Comparison of ENCODE assay signal across 9 cellular contexts in the genomic region with DNA sequence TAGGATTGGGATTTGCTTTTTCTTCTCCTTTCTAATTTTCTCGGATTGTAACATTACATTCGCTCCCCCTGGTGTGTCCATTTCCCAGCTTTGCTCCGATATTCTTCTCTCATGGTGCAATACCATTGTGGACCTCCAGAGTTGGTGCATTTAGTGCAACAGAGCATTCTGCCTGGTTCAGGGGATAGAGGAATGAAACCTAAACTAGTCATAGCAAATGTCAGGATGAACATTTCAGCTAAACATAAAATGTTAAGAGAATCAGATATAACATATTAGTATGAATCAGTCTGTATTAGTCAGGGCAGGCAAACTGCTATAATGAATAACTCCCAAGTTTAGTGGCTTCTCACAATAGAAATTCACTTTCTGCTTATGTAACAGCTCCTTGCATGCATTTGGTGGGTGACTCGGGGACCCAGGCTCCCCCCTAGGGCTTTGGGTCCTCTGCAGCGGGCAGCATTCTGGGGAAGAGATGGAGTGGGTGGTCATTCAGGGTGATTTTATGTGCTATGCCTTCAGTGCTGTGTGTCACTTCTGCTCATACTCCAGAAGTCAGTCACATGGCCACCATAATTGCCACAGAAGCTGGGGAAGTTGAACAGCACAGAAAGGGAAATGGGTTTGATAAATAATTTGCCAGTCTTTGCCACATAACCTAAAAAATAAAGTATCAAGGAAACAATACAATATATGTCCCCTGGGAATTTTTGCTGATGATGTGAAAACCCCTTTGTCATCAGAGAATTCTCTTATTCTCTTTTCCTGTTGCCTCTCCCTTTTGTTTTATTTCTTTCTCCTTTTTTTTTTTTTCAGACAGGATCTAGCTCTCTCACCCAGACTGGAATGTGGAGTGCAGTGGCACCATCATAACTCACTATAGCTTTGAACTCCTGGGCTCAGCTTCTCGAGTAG.
DNase-seq lines count a peak whose midpoint lies in the region; ATAC-seq and TF ChIP-seq lines count a peak whose summit lies in the region.
"Had no signal": no experiment of that assay in that cellular context is flagged by ENCODE, and none has a peak within 500 bp of the region (broad histone marks: within the 10 kb centered on the region; RNA-seq: fewer than 3 reads in every experiment).

No MANE protein-coding gene starts in this region.

- peak; percentile 17 to 18 for TF ChIP-seq CTCF in tibial artery (IDR thresholded peaks at IDR 0.05)

- peak; percentile 29 for ATAC-seq in activated naive CD8-positive, alpha-beta T cell treated with anti-CD3 and anti-CD28 coated beads, Interleukin-2, amount 50 U/mL, for 24 hours
- ATAC-seq in GM18498 (IDR thresholded peaks at IDR 0.05; ENCODE audit: unreplicated experiment) = no peak
- ATAC-seq in HG03460 (IDR thresholded peaks at IDR 0.05; ENCODE audit: unreplicated experiment) = no peak

- no peak for DNase-seq in activated naive CD8-positive, alpha-beta T cell treated with anti-CD3 and anti-CD28 coated beads, Interleukin-2, amount 50 U/mL, for 24 hours
- no peak for DNase-seq in activated naive CD8-positive, alpha-beta T cell treated with anti-CD3 and anti-CD28 coated beads for 36 hours
- peak; percentile 1 for DNase-seq in OCI-M1 (lab: John Stamatoyannopoulos, UW)
- DNase-seq in fibroblast of peridontal ligament (ENCODE audit: extremely low read depth) = peak; percentile 30
- peak in 1 of 2 donors; percentile 39 for DNase-seq in tibial artery
- DNase-seq in DMS153 treated with DMSO at 0.1 percent for 48 hours (lab: John Stamatoyannopoulos, UW; ENCODE audit: unreplicated experiment) = no peak
- DNase-seq: ovary had no signal

- H3K36me3 ChIP-seq in tibial artery = no peaks in the 10 kb centered on the region
- H3K36me3 ChIP-seq: ovary had no signal

- no peaks in the 10 kb centered on the region for H3K9me3 Mint-ChIP-seq in activated naive CD8-positive, alpha-beta T cell treated with anti-CD3 and anti-CD28 coated beads, Interleukin-2, amount 50 U/mL, for 24 hours
- H3K9me3 Mint-ChIP-seq in activated naive CD8-positive, alpha-beta T cell treated with anti-CD3 and anti-CD28 coated beads for 36 hours = no peaks in the 10 kb centered on the region

- H3K4me3 ChIP-seq in tibial artery = no peak overlapping the region
- H3K4me3 ChIP-seq: ovary had no signal

- no peaks in the 10 kb centered on the region for H3K36me3 Mint-ChIP-seq in activated naive CD8-positive, alpha-beta T cell treated with anti-CD3 and anti-CD28 coated beads, Interleukin-2, amount 50 U/mL, for 24 hours (ENCODE audit: low read depth)
- no peaks in the 10 kb centered on the region for H3K36me3 Mint-ChIP-seq in activated naive CD8-positive, alpha-beta T cell treated with anti-CD3 and anti-CD28 coated beads for 36 hours

- H3K27ac Mint-ChIP-seq in activated naive CD8-positive, alpha-beta T cell treated with anti-CD3 and anti-CD28 coated beads, Interleukin-2, amount 50 U/mL, for 24 hours = peak overlapping the region; percentile 47
- no peak overlapping the region for H3K27ac Mint-ChIP-seq in activated naive CD8-positive, alpha-beta T cell treated with anti-CD3 and anti-CD28 coated beads for 36 hours

- intact Hi-C loops in tibial artery (cut with DNase I; ENCODE audit: low total_unique reads) = no loop called here

- peaks cover 0 to 22% of the 10 kb centered on the region in 2 donors for H3K27me3 ChIP-seq in tibial artery
- H3K27me3 ChIP-seq: ovary had no signal

- H3K4me3 Mint-ChIP-seq in activated naive CD8-positive, alpha-beta T cell treated with anti-CD3 and anti-CD28 coated beads, Interleukin-2, amount 50 U/mL, for 24 hours = no peak overlapping the region
- H3K4me3 Mint-ChIP-seq in activated naive CD8-positive, alpha-beta T cell treated with anti-CD3 and anti-CD28 coated beads for 36 hours = no peak overlapping the region

- peaks cover 3% of the 10 kb centered on the region for H3K27me3 Mint-ChIP-seq in activated naive CD8-positive, alpha-beta T cell treated with anti-CD3 and anti-CD28 coated beads, Interleukin-2, amount 50 U/mL, for 24 hours
- peaks cover 13% of the 10 kb centered on the region for H3K27me3 Mint-ChIP-seq in activated naive CD8-positive, alpha-beta T cell treated with anti-CD3 and anti-CD28 coated beads for 36 hours

- no peak overlapping the region for H3K27ac ChIP-seq in tibial artery
- H3K27ac ChIP-seq: ovary had no signal

- peaks cover 20% of the 10 kb centered on the region for H3K4me1 Mint-ChIP-seq in activated naive CD8-positive, alpha-beta T cell treated with anti-CD3 and anti-CD28 coated beads, Interleukin-2, amount 50 U/mL, for 24 hours
- H3K4me1 Mint-ChIP-seq in activated naive CD8-positive, alpha-beta T cell treated with anti-CD3 and anti-CD28 coated beads for 36 hours = peaks cover 5% of the 10 kb centered on the region

- no peaks in the 10 kb centered on the region for H3K9me3 ChIP-seq in tibial artery
- H3K9me3 ChIP-seq: ovary had no signal

- peaks cover 0 to 6% (median 4%) of the 10 kb centered on the region in 4 donors for H3K4me1 ChIP-seq in tibial artery

Comparison
In these comparisons a context has a peak if more than half of its experiments do, and no peak if none do; other contexts are left out.
1. DNase-seq: peak in OCI-M1 (single experiment) and fibroblast of peridontal ligament (single experiment); none in activated naive CD8-positive, alpha-beta T cell treated with anti-CD3 and anti-CD28 coated beads, Interleukin-2, amount 50 U/mL, for 24 hours (single experiment), activated naive CD8-positive, alpha-beta T cell treated with anti-CD3 and anti-CD28 coated beads for 36 hours (single experiment) and DMS153 treated with DMSO at 0.1 percent for 48 hours (single experiment).